ENCODE assay signal across 31 cellular contexts in the genomic region with DNA sequence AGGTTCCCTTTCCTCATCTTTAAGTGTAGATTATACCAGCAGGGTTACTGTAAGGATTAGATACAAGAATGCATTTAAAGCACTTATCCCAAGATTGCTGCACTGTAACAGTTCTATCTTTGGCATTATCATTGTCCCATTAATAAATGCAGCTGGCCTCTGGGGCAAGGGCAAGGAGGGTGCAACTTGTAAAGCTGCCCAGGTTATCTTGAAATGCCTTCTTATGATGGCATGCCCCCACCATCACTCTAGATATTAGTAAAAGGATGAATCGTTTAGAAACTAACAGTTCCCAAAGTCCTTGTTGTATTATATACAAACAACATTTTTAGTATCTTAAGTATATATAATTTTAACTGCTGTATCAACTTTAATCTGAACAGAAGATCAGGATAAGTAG. TPM values are rescaled to one million over a fixed set of nuclear protein-coding genes. Genes with fewer than 3 reads are reported as not detected.
"Had no signal": no experiment of that assay in that cellular context is flagged by ENCODE, and none has a peak within 500 bp of the region (broad histone marks: within the 10 kb centered on the region; RNA-seq: fewer than 3 reads in every experiment).

No MANE protein-coding gene starts in this region.

- H3K4me1 ChIP-seq: right lobe of liver, testis had no signal

- H3K9me3 ChIP-seq: ovary, psoas muscle, right lobe of liver, sigmoid colon, suprapubic skin, testis, tibial artery, transverse colon, upper lobe of right lung, uterus had no signal

- H3K9me3 Mint-ChIP-seq: naive B cell; naive thymus-derived CD8-positive, alpha-beta T cell; natural killer cell treated with Interleukin-12 subunit alpha and Interleukin-12 subunit beta and Interleukin-15 and Interleukin-18, amount 100 ng/mL, for 72 hours; nephron progenitor cell; neural crest cell; stimulated activated effector memory CD8-positive, alpha-beta T cell treated with anti-CD3 and anti-CD28 coated beads, Interleukin-12 subunit alpha, Interleukin-12 subunit beta, amount 100 ng/mL, for 72 hours; stimulated activated naive CD8-positive, alpha-beta T cell treated with anti-CD3 and anti-CD28 coated beads, Interleukin-15, Interleukin-2, amounts not matched to agents 100 ng/mL and 50 ng/mL, for 24 hours; type B pancreatic cell had no signal

- H2AFZ ChIP-seq: parathyroid adenoma had no signal

- H3K27me3 ChIP-seq: ovary, right lobe of liver, sigmoid colon, suprapubic skin, testis, tibial artery, transverse colon, upper lobe of right lung, uterus had no signal

- DNase-seq: naive B cell; naive thymus-derived CD8-positive, alpha-beta T cell; nephron progenitor cell; occipital lobe; ovary; posterior cingulate gyrus; psoas muscle; right cardiac atrium; right lobe of liver; sigmoid colon; small intestine; stimulated activated CD4-positive, alpha-beta T cell treated with anti-CD3 and anti-CD28 coated beads, Interleukin-15, amount 100 ng/mL, for 24 hours; stimulated activated CD4-positive, alpha-beta T cell treated with anti-CD3 and anti-CD28 coated beads, Interleukin-2, amount 100 ng/mL, for 24 hours; stimulated activated CD4-positive, alpha-beta T cell treated with anti-CD3 and anti-CD28 coated beads, Interleukin-2, amount 100 ng/mL, for 48 hours; stimulated activated CD4-positive, alpha-beta T cell treated with anti-CD3 and anti-CD28 coated beads, Interleukin-4, amount 100 ng/mL, for 24 hours; stimulated activated naive CD4-positive, alpha-beta T cell; substantia nigra; testis; tibial artery; transverse colon; upper lobe of right lung; uterus had no signal

- H3K27me3 Mint-ChIP-seq: naive B cell; naive thymus-derived CD8-positive, alpha-beta T cell; natural killer cell treated with Interleukin-12 subunit alpha and Interleukin-12 subunit beta and Interleukin-15 and Interleukin-18, amount 100 ng/mL, for 72 hours; progenitor cell of endocrine pancreas; stimulated activated naive CD8-positive, alpha-beta T cell treated with anti-CD3 and anti-CD28 coated beads, Interleukin-15, Interleukin-2, amounts not matched to agents 100 ng/mL and 50 ng/mL, for 24 hours; type B pancreatic cell had no signal

- H3K27ac Mint-ChIP-seq: naive thymus-derived CD8-positive, alpha-beta T cell; natural killer cell treated with Interleukin-12 subunit alpha and Interleukin-12 subunit beta and Interleukin-15 and Interleukin-18, amount 100 ng/mL, for 72 hours; nephron progenitor cell; progenitor cell of endocrine pancreas; stimulated activated effector memory CD8-positive, alpha-beta T cell treated with anti-CD3 and anti-CD28 coated beads, Interleukin-12 subunit alpha, Interleukin-12 subunit beta, amount 100 ng/mL, for 72 hours; stimulated activated naive CD8-positive, alpha-beta T cell treated with anti-CD3 and anti-CD28 coated beads, Interleukin-15, Interleukin-2, amounts not matched to agents 100 ng/mL and 50 ng/mL, for 24 hours; type B pancreatic cell had no signal

- H3K27ac ChIP-seq: ovary, parathyroid adenoma, psoas muscle, right lobe of liver, sigmoid colon, suprapubic skin, testis, tibial artery, transverse colon, upper lobe of right lung, uterus had no signal

- H3K36me3 ChIP-seq: ovary, uterus had no signal

- ATAC-seq: naive thymus-derived CD8-positive, alpha-beta T cell; natural killer cell treated with Interleukin-12 subunit alpha and Interleukin-12 subunit beta and Interleukin-15 and Interleukin-18, amount 100 ng/mL, for 72 hours; psoas muscle; right cardiac atrium; right lobe of liver; stimulated activated effector memory CD8-positive, alpha-beta T cell treated with anti-CD3 and anti-CD28 coated beads, Interleukin-12 subunit alpha, Interleukin-12 subunit beta, amount 100 ng/mL, for 72 hours; upper lobe of right lung had no signal

- H3K9ac ChIP-seq: parathyroid adenoma had no signal

- H3K36me3 Mint-ChIP-seq: natural killer cell treated with Interleukin-12 subunit alpha and Interleukin-12 subunit beta and Interleukin-15 and Interleukin-18, amount 100 ng/mL, for 72 hours had no signal

- H3K4me3 ChIP-seq: ovary, psoas muscle, right lobe of liver, sigmoid colon, suprapubic skin, testis, tibial artery, transverse colon, upper lobe of right lung, uterus had no signal

- H3K4me3 Mint-ChIP-seq: naive B cell; naive thymus-derived CD8-positive, alpha-beta T cell; natural killer cell treated with Interleukin-12 subunit alpha and Interleukin-12 subunit beta and Interleukin-15 and Interleukin-18, amount 100 ng/mL, for 72 hours; nephron progenitor cell; neural crest cell; stimulated activated effector memory CD8-positive, alpha-beta T cell treated with anti-CD3 and anti-CD28 coated beads, Interleukin-12 subunit alpha, Interleukin-12 subunit beta, amount 100 ng/mL, for 72 hours; stimulated activated naive CD8-positive, alpha-beta T cell treated with anti-CD3 and anti-CD28 coated beads, Interleukin-15, Interleukin-2, amounts not matched to agents 100 ng/mL and 50 ng/mL, for 24 hours; type B pancreatic cell had no signal

RNA-seq across cellular contexts. Expression of a gene that starts 32.4 kb away (rescaled TPM):
- total RNA-seq: urinary bladder had no signal
- polyA plus RNA-seq: naive thymus-derived CD8-positive, alpha-beta T cell had no signal
